In genomic region chr15:84600331-84600686, GRCh38 we compare ENCODE assay signal across 8 cellular contexts. TPM values are rescaled to one million over a fixed set of nuclear protein-coding genes. Genes with fewer than 3 reads are reported as not detected.
DNase-seq lines count a peak whose midpoint lies in the region; ATAC-seq, FAIRE-seq and TF ChIP-seq lines count a peak whose summit lies in the region.

No MANE protein-coding gene starts in this region.

- 3% methylated on average over 20 of the region's 20 CpGs for WGBS in HepG2 (ENCODE audit: low lambda C conversion rate)

- no peak for FAIRE-seq in HepG2 (lab: Jason Lieb, UNC)

- H3K4me3 ChIP-seq in GM12875 (ENCODE audit: low read depth, low read length): peak overlapping the region; percentile 84
- peak overlapping the region; percentile 89 for H3K4me3 ChIP-seq in WI38 (ENCODE audit: low read depth, low read length)
- peak overlapping the region; percentile 78 to 98 (median 86) for H3K4me3 ChIP-seq in HepG2 (replicated peaks in 1 of 3; ENCODE audit: insufficient read depth in 1 of 3, low read depth in 2 of 3, low read length in 3 of 3)

- intact Hi-C loops in HepG2 (cut with micrococcal nuclease; ENCODE audit: unreplicated experiment): loop anchor here (1.0 kb wide), 1 partner anchor 54 kb away; the partner anchor contains the start of gene WDR73

- ATAC-seq in HG03060 (IDR thresholded peaks at IDR 0.05; ENCODE audit: low read depth, unreplicated experiment) (peak; percentile 11), HepG2 (peak; percentile 77)

- H3K9me3 ChIP-seq in HepG2 (ENCODE audit: low read length): no peaks in the 10 kb centered on the region

- peak overlapping the region; percentile 80 for H2AFZ ChIP-seq in HepG2 (ENCODE audit: low read length)

- BruUV-seq in HepG2 (replicated peaks; lab: Mats Ljungman, UMichigan): no TSS peak

- no peaks in the 10 kb centered on the region; a peak in 1 of 5 replicates for H3K27me3 ChIP-seq in HepG2 (ENCODE audit: control insufficient read depth in 1 of 2, insufficient read depth in 2 of 2, low read length in 2 of 2)

- H3K4me1 ChIP-seq in HepG2 (ENCODE audit: insufficient read depth, low read length): peaks cover 60% of the 10 kb centered on the region

- TF ChIP-seq CTCF in GM12875 (IDR thresholded peaks at IDR 0.05; ENCODE audit: borderline replicate concordance, insufficient read depth, low read depth, low read length): no peak
- TF ChIP-seq CTCF in WI38 (IDR thresholded peaks at IDR 0.05; ENCODE audit: low read depth, low read length): no peak
- no peak for TF ChIP-seq CTCF in HepG2 (CRISPR knock-in tag; IDR thresholded peaks at IDR 0.05)

- TF ChIP-seq POLR2A in HepG2 (IDR thresholded peaks at IDR 0.05; ENCODE audit: insufficient read depth in 1 of 2, low read depth in 2 of 2, low read length in 2 of 2): no peak

- no peak for TF ChIP-seq RAD21 in HepG2 (CRISPR knock-in tag; IDR thresholded peaks at IDR 0.05)

- peak; percentile 64 for DNase-seq in NCI-H2196 (lab: John Stamatoyannopoulos, UW; ENCODE audit: unreplicated experiment)
- DNase-seq in dedifferentiated amniotic fluid mesenchymal stem cell (ENCODE audit: extremely low spot score): peak; percentile 89
- DNase-seq in HepG2 (ENCODE audit: low spot score): peak; percentile 75
- DNase-seq in stimulated activated CD4-positive, alpha-beta T cell treated with anti-CD3 and anti-CD28 coated beads, Interleukin-2, amount 100 ng/mL, for 48 hours: peak; percentile 37 to 47
- no peak for DNase-seq in superior temporal gyrus (ENCODE audit: extremely low spot score)

- H3K36me3 ChIP-seq in HepG2 (replicated peaks in 1 of 2; ENCODE audit: control insufficient read depth in 1 of 2, insufficient read depth in 2 of 2, low read length in 2 of 2): peaks cover 1 to 7% of the 10 kb centered on the region in 2 experiments; a peak in 2 of 5 replicates

- peaks cover 32% of the 10 kb centered on the region for H3K79me2 ChIP-seq in HepG2 (ENCODE audit: insufficient read depth, low read length)

- no peaks in the 10 kb centered on the region for H4K20me1 ChIP-seq in HepG2 (ENCODE audit: insufficient read depth, low read length)

- in situ Hi-C loops in HepG2 (cut with HindIII; ENCODE audit: extremely low pct_ligation_motif_present, low pct_unique_long_range_greater_than_20kb): no loop called here

- H3K9ac ChIP-seq in HepG2 (ENCODE audit: insufficient read depth, low read depth, low read length): peak overlapping the region; percentile 93

- H3K27ac ChIP-seq in HepG2 (ENCODE audit: extremely low read length, insufficient read depth, low read length): peak overlapping the region; percentile 86

- TF ChIP-seq EP300 in HepG2 (IDR thresholded peaks at IDR 0.05; ENCODE audit: low read depth in 2 of 2, low read length in 2 of 2) (no peak), HepG2 (CRISPR knock-in tag; IDR thresholded peaks at IDR 0.05; ENCODE audit: borderline replicate concordance) (no peak)

- H3K4me2 ChIP-seq in HepG2 (ENCODE audit: low read depth, low read length): peak overlapping the region; percentile 94

- POLR2A ChIA-PET in HepG2 (lab: Yijun Ruan, JAX): interaction anchor here (0.8 to 2.9 kb wide), 9 partner anchors 12 to 219 kb away, joined by 3 to 34 read pairs (median 9); partner anchors contain the start of genes NMB and WDR73

- CTCF ChIA-PET in HepG2 (lab: Yijun Ruan, JAX; ENCODE audit: low intra/inter-chr PET ratio, low total read pairs): interaction anchor here (2.9 to 4.1 kb wide), 2 partner anchors 38 to 58 kb away, joined by 25 to 34 read pairs; partner anchors contain the start of gene NMB

TF ChIP-seq in HepG2, 621 proteins besides CTCF, POLR2A, EP300 and RAD21 (continues in another document):
- peak; percentile 49; the same call in 1 of the 2 replicates for TF ChIP-seq REPIN1 (CRISPR knock-in tag; IDR thresholded peaks at IDR 0.05; ENCODE audit: borderline replicate concordance, low read depth)
- TF ChIP-seq DR1 (CRISPR knock-in tag; IDR thresholded peaks at IDR 0.05): no peak
- 0 out of 2 replicates have a peak, but pooled peaks have one; percentile 38 for TF ChIP-seq REXO4 (CRISPR knock-in tag; IDR thresholded peaks at IDR 0.05; ENCODE audit: borderline replicate concordance)
- TF ChIP-seq SP5 (CRISPR knock-in tag; IDR thresholded peaks at IDR 0.05; ENCODE audit: borderline replicate concordance, low read depth): peak; percentile 82; the same call in 1 of the 2 replicates
- peak; percentile 48; the same call in 1 of the 2 replicates for TF ChIP-seq CENPT (CRISPR knock-in tag; IDR thresholded peaks at IDR 0.05; ENCODE audit: low read depth)
- TF ChIP-seq TBX2 (CRISPR knock-in tag; IDR thresholded peaks at IDR 0.05; ENCODE audit: borderline replicate concordance): no peak

RNA-seq across cellular contexts. Expression of gene ZSCAN2, which starts 0.5 kb away (rescaled TPM):
- 21.5 and 23.7 TPM in 2 replicates for total RNA-seq in HepG2 (2016; rRNA removed; fragmentation: Illumina TruSeq; extraction: Trizol)
- 5.3 and 7.3 TPM in 2 replicates for total RNA-seq in HepG2 (2016; cell fraction: cytosol; rRNA removed; fragmentation: Illumina TruSeq; extraction: Trizol; ENCODE audit: low read depth)
- total RNA-seq in HepG2 (2016; cell fraction: insoluble cytoplasmic fraction; rRNA removed; fragmentation: Illumina TruSeq; extraction: Trizol): 24.0 and 25.1 TPM in 2 replicates
- total RNA-seq in HepG2 (2016; cell fraction: membrane; rRNA removed; fragmentation: Illumina TruSeq; extraction: Trizol): 11.5 and 12.3 TPM in 2 replicates
- total RNA-seq in HepG2 (2016; cell fraction: nucleus; rRNA removed; fragmentation: Illumina TruSeq; extraction: Trizol): 14.5 and 18.1 TPM in 2 replicates
- 10.9 and 11.4 TPM in 2 replicates for polyA plus RNA-seq in HepG2 (2011; rRNA removed)
- polyA plus RNA-seq in HepG2 (2011; cell fraction: cytosol; rRNA removed): 8.2 and 10.4 TPM in 2 replicates
- polyA plus RNA-seq in HepG2 (2011; cell fraction: nucleus; rRNA removed): 9.0 and 10.7 TPM in 2 replicates
- polyA plus RNA-seq in HepG2 (2012): 7.4 and 9.0 TPM in 2 replicates
- 6.4 and 6.7 TPM in 2 replicates for polyA plus RNA-seq in HepG2 (2016; cell fraction: cytosol; fragmentation: Illumina TruSeq; extraction: Trizol; ENCODE audit: low read depth)
- polyA plus RNA-seq in HepG2 (2016; cell fraction: insoluble cytoplasmic fraction; fragmentation: Illumina TruSeq; extraction: Trizol; ENCODE audit: low read depth): 20.5 and 21.3 TPM in 2 replicates
- polyA plus RNA-seq in HepG2 (2016; cell fraction: membrane; fragmentation: Illumina TruSeq; extraction: Trizol; ENCODE audit: low read depth): 8.9 and 9.9 TPM in 2 replicates
- 22.1 and 26.1 TPM in 2 replicates for polyA plus RNA-seq in HepG2 (2016; cell fraction: nucleus; fragmentation: Illumina TruSeq; extraction: Trizol; ENCODE audit: insufficient read depth, low read depth)
- 5.9 and 16.0 TPM in 2 replicates for polyA minus RNA-seq in HepG2 (2011; rRNA and poly(A)+ RNA removed; ENCODE audit: low replicate concordance)
- polyA minus RNA-seq in HepG2 (2011; cell fraction: cytosol; rRNA and poly(A)+ RNA removed): 6.9 and 8.2 TPM in 2 replicates
- 16.1 and 23.2 TPM in 2 replicates for polyA minus RNA-seq in HepG2 (2011; cell fraction: nucleus; rRNA and poly(A)+ RNA removed)

RNA-seq across cellular contexts. Expression of gene WDR73, which starts 53.8 kb away (rescaled TPM):
- total RNA-seq in HepG2 (2016; rRNA removed; fragmentation: Illumina TruSeq; extraction: Trizol): 32.5 and 35.5 TPM in 2 replicates
- 10.8 and 11.7 TPM in 2 replicates for total RNA-seq in HepG2 (2016; cell fraction: cytosol; rRNA removed; fragmentation: Illumina TruSeq; extraction: Trizol; ENCODE audit: low read depth)
- total RNA-seq in HepG2 (2016; cell fraction: insoluble cytoplasmic fraction; rRNA removed; fragmentation: Illumina TruSeq; extraction: Trizol): 32.6 and 33.3 TPM in 2 replicates
- total RNA-seq in HepG2 (2016; cell fraction: membrane; rRNA removed; fragmentation: Illumina TruSeq; extraction: Trizol): 18.7 and 20.1 TPM in 2 replicates
- 31.9 and 35.3 TPM in 2 replicates for total RNA-seq in HepG2 (2016; cell fraction: nucleus; rRNA removed; fragmentation: Illumina TruSeq; extraction: Trizol)
- 20.0 and 21.9 TPM in 2 replicates for polyA plus RNA-seq in HepG2 (2011; rRNA removed)
- 10.8 and 12.7 TPM in 2 replicates for polyA plus RNA-seq in HepG2 (2011; cell fraction: cytosol; rRNA removed)
- polyA plus RNA-seq in HepG2 (2011; cell fraction: nucleus; rRNA removed): 45.9 and 52.5 TPM in 2 replicates
- 14.1 and 15.5 TPM in 2 replicates for polyA plus RNA-seq in HepG2 (2012)
- 7.3 and 8.1 TPM in 2 replicates for polyA plus RNA-seq in HepG2 (2016; cell fraction: cytosol; fragmentation: Illumina TruSeq; extraction: Trizol; ENCODE audit: low read depth)
- polyA plus RNA-seq in HepG2 (2016; cell fraction: insoluble cytoplasmic fraction; fragmentation: Illumina TruSeq; extraction: Trizol; ENCODE audit: low read depth): 24.7 and 25.3 TPM in 2 replicates
- 13.1 and 14.1 TPM in 2 replicates for polyA plus RNA-seq in HepG2 (2016; cell fraction: membrane; fragmentation: Illumina TruSeq; extraction: Trizol; ENCODE audit: low read depth)
- polyA plus RNA-seq in HepG2 (2016; cell fraction: nucleus; fragmentation: Illumina TruSeq; extraction: Trizol; ENCODE audit: insufficient read depth, low read depth): 60.7 and 63.6 TPM in 2 replicates
- 23.7 and 63.4 TPM in 2 replicates for polyA minus RNA-seq in HepG2 (2011; rRNA and poly(A)+ RNA removed; ENCODE audit: low replicate concordance)
- 4.2 and 5.5 TPM in 2 replicates for polyA minus RNA-seq in HepG2 (2011; cell fraction: cytosol; rRNA and poly(A)+ RNA removed)
- polyA minus RNA-seq in HepG2 (2011; cell fraction: nucleus; rRNA and poly(A)+ RNA removed): 27.8 and 29.0 TPM in 2 replicates

RNA-seq across cellular contexts. Expression of gene NMB, which starts 57.7 kb away (rescaled TPM):
- 15.5 and 25.4 TPM in 2 replicates for total RNA-seq in HepG2 (2016; rRNA removed; fragmentation: Illumina TruSeq; extraction: Trizol)
- 88.1 and 117 TPM in 2 replicates for total RNA-seq in HepG2 (2016; cell fraction: cytosol; rRNA removed; fragmentation: Illumina TruSeq; extraction: Trizol; ENCODE audit: low read depth)
- total RNA-seq in HepG2 (2016; cell fraction: insoluble cytoplasmic fraction; rRNA removed; fragmentation: Illumina TruSeq; extraction: Trizol): 16.2 and 26.0 TPM in 2 replicates
- 60.2 and 72.6 TPM in 2 replicates for total RNA-seq in HepG2 (2016; cell fraction: membrane; rRNA removed; fragmentation: Illumina TruSeq; extraction: Trizol)
- 10.9 and 13.4 TPM in 2 replicates for total RNA-seq in HepG2 (2016; cell fraction: nucleus; rRNA removed; fragmentation: Illumina TruSeq; extraction: Trizol)
- polyA plus RNA-seq in HepG2 (2011; rRNA removed): 10.4 and 11.4 TPM in 2 replicates
- 5.0 and 11.2 TPM in 2 replicates for polyA plus RNA-seq in HepG2 (2011; cell fraction: cytosol; rRNA removed)
- 4.2 and 5.7 TPM in 2 replicates for polyA plus RNA-seq in HepG2 (2011; cell fraction: nucleus; rRNA removed)
- 5.3 and 6.5 TPM in 2 replicates for polyA plus RNA-seq in HepG2 (2012)
- polyA plus RNA-seq in HepG2 (2016; cell fraction: cytosol; fragmentation: Illumina TruSeq; extraction: Trizol; ENCODE audit: low read depth): 114 and 137 TPM in 2 replicates
- polyA plus RNA-seq in HepG2 (2016; cell fraction: insoluble cytoplasmic fraction; fragmentation: Illumina TruSeq; extraction: Trizol; ENCODE audit: low read depth): 13.5 and 14.0 TPM in 2 replicates
- polyA plus RNA-seq in HepG2 (2016; cell fraction: membrane; fragmentation: Illumina TruSeq; extraction: Trizol; ENCODE audit: low read depth): 57.5 and 62.3 TPM in 2 replicates
- polyA plus RNA-seq in HepG2 (2016; cell fraction: nucleus; fragmentation: Illumina TruSeq; extraction: Trizol; ENCODE audit: insufficient read depth, low read depth): 20.7 and 22.2 TPM in 2 replicates
- polyA minus RNA-seq in HepG2 (2011; rRNA and poly(A)+ RNA removed; ENCODE audit: low replicate concordance): 3.7 TPM in 1 of 2 replicates, not detected in the other
- 1.3 and 2.9 TPM in 2 replicates for polyA minus RNA-seq in HepG2 (2011; cell fraction: cytosol; rRNA and poly(A)+ RNA removed)
- 1.1 and 1.2 TPM in 2 replicates for polyA minus RNA-seq in HepG2 (2011; cell fraction: nucleus; rRNA and poly(A)+ RNA removed)
